Comparison of ENCODE assay signal across 8 cellular contexts in genomic region chr5:119453045-119453383, GRCh38. TPM values are rescaled to one million over a fixed set of nuclear protein-coding genes. Genes with fewer than 3 reads are reported as not detected.
DNase-seq lines count a peak whose midpoint lies in the region; ATAC-seq and TF ChIP-seq lines count a peak whose summit lies in the region.

No MANE protein-coding gene starts in this region.

- peaks cover 11% of the 10 kb centered on the region for H3K36me3 Mint-ChIP-seq in activated naive CD4-positive, alpha-beta T cell treated with anti-CD3 and anti-CD28 coated beads, Interleukin-2, amount 10 ng/mL, durations not matched to agents 7 days and 5 days

- TF ChIP-seq POLR2A in erythroblast (IDR thresholded peaks at IDR 0.05; ENCODE audit: low read length) = no peak

- TF ChIP-seq CTCF in GM13976 (IDR thresholded peaks at IDR 0.05; ENCODE audit: borderline replicate concordance, control extremely low read depth, extremely low read depth, insufficient read depth, missing control alignments) = no peak

- DNase-seq in activated naive CD4-positive, alpha-beta T cell treated with anti-CD3 and anti-CD28 coated beads, Interleukin-2, amount 10 ng/mL, durations not matched to agents 7 days and 5 days = no peak
- no peak for DNase-seq in activated naive CD4-positive, alpha-beta T cell (lab: John Stamatoyannopoulos, UW)
- DNase-seq in SJSA1 (ENCODE audit: low read depth in 1 of 2, low spot score in 2 of 2) (no peak), erythroblast (lab: John Stamatoyannopoulos, UW) (peak; percentile 80), myocyte (ENCODE audit: low read depth) (peak; percentile 23), GM13976 (ENCODE audit: low spot score) (no peak)
- no peak for DNase-seq in activated CD4-positive, alpha-beta T cell treated with anti-CD3 and anti-CD28 coated beads, Interleukin-2, amount 50 U/mL, for 1 hour

- H3K4me1 Mint-ChIP-seq in activated naive CD4-positive, alpha-beta T cell treated with anti-CD3 and anti-CD28 coated beads, Interleukin-2, amount 10 ng/mL, durations not matched to agents 7 days and 5 days = peaks cover 18% of the 10 kb centered on the region

- peaks cover 4% of the 10 kb centered on the region; the same call in 1 of the 2 replicates for H3K4me1 ChIP-seq in SJSA1 (replicated peaks)

- in situ Hi-C loops in GM13976 (cut with MboI; ENCODE audit: low sequenced_read_pairs, unreplicated experiment) = loop anchor here (25.0 kb wide), 1 partner anchor 1009 kb away; the partner anchor contains the start of gene PRR16

- ATAC-seq in HG03045 (IDR thresholded peaks at IDR 0.05; ENCODE audit: unreplicated experiment) = peak; percentile 7

- CTCF ChIA-PET in activated naive CD4-positive, alpha-beta T cell treated with anti-CD3 and anti-CD28 coated beads, Interleukin-2, amount 10 ng/mL, durations not matched to agents 7 days and 5 days (lab: Charles Lee) = no interaction called here

- peaks cover 5% of the 10 kb centered on the region for H3K36me3 ChIP-seq in SJSA1

- H3K9me3 Mint-ChIP-seq in activated naive CD4-positive, alpha-beta T cell treated with anti-CD3 and anti-CD28 coated beads, Interleukin-2, amount 10 ng/mL, durations not matched to agents 7 days and 5 days = no peaks in the 10 kb centered on the region

- H3K27ac Mint-ChIP-seq in activated naive CD4-positive, alpha-beta T cell treated with anti-CD3 and anti-CD28 coated beads, Interleukin-2, amount 10 ng/mL, durations not matched to agents 7 days and 5 days = peak overlapping the region; percentile 69

- H3K27ac ChIP-seq in SJSA1 = no peak overlapping the region

- no peaks in the 10 kb centered on the region; the same call in 1 of the 2 replicates for H3K9me3 ChIP-seq in SJSA1 (replicated peaks)

- peak overlapping the region; percentile 86 for H3K4me3 Mint-ChIP-seq in activated naive CD4-positive, alpha-beta T cell treated with anti-CD3 and anti-CD28 coated beads, Interleukin-2, amount 10 ng/mL, durations not matched to agents 7 days and 5 days

- H3K27me3 ChIP-seq in SJSA1 (replicated peaks) = no peaks in the 10 kb centered on the region

- H3K4me3 ChIP-seq in SJSA1 = peak overlapping the region; percentile 70

- H3K27me3 Mint-ChIP-seq in activated naive CD4-positive, alpha-beta T cell treated with anti-CD3 and anti-CD28 coated beads, Interleukin-2, amount 10 ng/mL, durations not matched to agents 7 days and 5 days = peaks cover 17% of the 10 kb centered on the region

RNA-seq across cellular contexts. Expression of gene HSD17B4, which starts 0.7 kb away (rescaled TPM):
- total RNA-seq in SJSA1 (2014; rRNA removed; shearing (Covaris generic)) = 107 and 158 TPM in 2 replicates
- 85.6 and 117 TPM in 2 replicates for total RNA-seq in myocyte
- polyA plus RNA-seq in myocyte (2012) = 76.9 TPM

Comparison
In these comparisons a context has a peak if more than half of its experiments do, and no peak if none do; other contexts are left out.
1. DNase-seq: peak in erythroblast (2 of 2) and myocyte (single experiment); none in activated naive CD4-positive, alpha-beta T cell treated with anti-CD3 and anti-CD28 coated beads, Interleukin-2, amount 10 ng/mL, durations not matched to agents 7 days and 5 days (single experiment), activated naive CD4-positive, alpha-beta T cell (0 of 4), SJSA1 (0 of 2), GM13976 (single experiment) and activated CD4-positive, alpha-beta T cell treated with anti-CD3 and anti-CD28 coated beads, Interleukin-2, amount 50 U/mL, for 1 hour (single experiment).